ENCODE assay signal across 22 cellular contexts in genomic region chr3:165837801-165838200, GRCh38. TPM values are rescaled to one million over a fixed set of nuclear protein-coding genes. Genes with fewer than 3 reads are reported as not detected.
"Had no signal": no experiment of that assay in that cellular context is flagged by ENCODE, and none has a peak within 500 bp of the region (broad histone marks: within the 10 kb centered on the region; RNA-seq: fewer than 3 reads in every experiment).

No MANE protein-coding gene starts in this region.

- ATAC-seq: activated CD8-positive, alpha-beta memory T cell treated with anti-CD3 and anti-CD28 coated beads, Interleukin-2, amount 10 ng/mL, durations not matched to agents 7 days and 5 days; gastrocnemius medialis; mucosa of descending colon; naive thymus-derived CD4-positive, alpha-beta T cell had no signal

- H3K9me3 ChIP-seq: gastrocnemius medialis, heart right ventricle, mucosa of descending colon, thyroid gland had no signal

- DNase-seq: activated CD4-positive, alpha-beta memory T cell treated with anti-CD3 and anti-CD28 coated beads, Interleukin-2, amount 10 ng/mL, durations not matched to agents 7 days and 5 days; activated CD4-positive, alpha-beta T cell treated with anti-CD3 and anti-CD28 coated beads for 48 hours; activated CD4-positive, CD25-positive, alpha-beta regulatory T cell; activated CD8-positive, alpha-beta memory T cell treated with anti-CD3 and anti-CD28 coated beads, Interleukin-2, amount 10 ng/mL, durations not matched to agents 7 days and 5 days; activated naive CD4-positive, alpha-beta T cell treated with Interleukin-2 at 50 U/mL for 16 hours; activated naive CD8-positive, alpha-beta T cell treated with anti-CD3 and anti-CD28 coated beads, Interleukin-2, amount 10 ng/mL, durations not matched to agents 7 days and 5 days; aorta; erythroblast; gastrocnemius medialis; immature natural killer cell; kidney glomerular epithelial cell; naive thymus-derived CD4-positive, alpha-beta T cell; occipital lobe; stimulated activated CD4-positive, alpha-beta T cell treated with anti-CD3 and anti-CD28 coated beads, Interleukin-2, amount 100 ng/mL, for 24 hours; stimulated activated naive CD4-positive, alpha-beta T cell treated with Interleukin-2 at 50 U/mL for 16 hours; T-helper 1 cell; T-helper 9 cell; thyroid gland had no signal

- H3K4me3 ChIP-seq: mucosa of descending colon, thyroid gland had no signal

- H3K4me1 ChIP-seq: gastrocnemius medialis, heart right ventricle, thyroid gland had no signal

- H3K36me3 ChIP-seq: gastrocnemius medialis, heart right ventricle, thyroid gland had no signal

- H3K27ac ChIP-seq: coronary artery, gastrocnemius medialis, heart right ventricle, thyroid gland had no signal

- H3K27me3 ChIP-seq: gastrocnemius medialis, heart right ventricle, thyroid gland had no signal

RNA-seq across cellular contexts. Expression of gene BCHE, which starts 0.6 kb away (rescaled TPM):
- total RNA-seq: activated CD4-positive, alpha-beta memory T cell treated with anti-CD3 and anti-CD28 coated beads, Interleukin-2, amount 10 ng/mL, durations not matched to agents 7 days and 5 days; activated CD8-positive, alpha-beta memory T cell treated with anti-CD3 and anti-CD28 coated beads, Interleukin-2, amount 10 ng/mL, durations not matched to agents 7 days and 5 days; activated naive CD8-positive, alpha-beta T cell treated with anti-CD3 and anti-CD28 coated beads, Interleukin-2, amount 10 ng/mL, durations not matched to agents 7 days and 5 days; activated T-helper 2 cell treated with anti-CD3 and anti-CD28 coated beads, Interferon-gamma antibody, Interleukin-2, Interleukin-4, amounts not matched to agents 10 μg/mL and 5 μg/mL and 100 μg/mL, durations not matched to agents 14 hours and 24 hours and 36 hours; naive thymus-derived CD4-positive, alpha-beta T cell had no signal
- polyA plus RNA-seq: immature natural killer cell; naive thymus-derived CD4-positive, alpha-beta T cell had no signal
